Comparison of ENCODE assay signal across 10 cellular contexts in the genomic region with DNA sequence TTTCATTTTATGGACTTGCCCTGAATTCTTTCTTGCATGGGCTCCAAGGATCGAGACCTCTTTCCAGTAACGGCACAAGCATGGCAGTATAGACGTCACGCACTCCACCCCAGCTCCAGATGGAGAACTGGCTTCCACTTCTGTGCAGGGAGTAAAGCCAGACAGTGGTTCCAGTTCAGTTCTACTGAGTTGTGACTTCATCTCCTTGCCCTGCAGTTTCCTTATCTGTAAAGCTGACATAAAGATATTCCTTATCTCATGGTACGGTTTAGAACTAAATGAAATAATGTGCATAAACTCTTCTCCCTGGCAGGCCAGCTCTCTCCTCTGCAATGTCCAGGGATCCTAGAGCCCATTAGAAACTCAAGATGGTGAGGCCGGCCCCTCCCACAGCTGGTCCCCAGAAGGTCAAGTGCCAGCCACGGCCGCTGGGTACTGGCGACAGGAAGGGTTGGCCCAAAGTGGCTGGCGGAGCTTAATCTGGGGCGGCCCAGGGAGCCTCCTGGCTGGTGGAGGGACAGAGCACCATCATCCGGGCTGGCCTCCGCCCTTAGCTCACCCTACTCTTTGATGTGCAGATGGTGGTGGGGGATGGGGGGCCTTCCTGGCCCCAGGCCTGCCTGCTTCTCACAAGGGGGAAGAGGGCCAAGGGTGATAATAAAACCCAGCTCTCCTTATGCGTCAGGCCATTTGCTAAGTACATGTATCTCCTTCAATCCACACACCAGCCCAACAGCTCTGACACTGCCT. TPM values are rescaled to one million over a fixed set of nuclear protein-coding genes. Genes with fewer than 3 reads are reported as not detected.
DNase-seq lines count a peak whose midpoint lies in the region; ATAC-seq and TF ChIP-seq lines count a peak whose summit lies in the region.
"Had no signal": no experiment of that assay in that cellular context is flagged by ENCODE, and none has a peak within 500 bp of the region (broad histone marks: within the 10 kb centered on the region; RNA-seq: fewer than 3 reads in every experiment).

No MANE protein-coding gene starts in this region.

- peaks cover 23% of the 10 kb centered on the region for H3K4me1 ChIP-seq in NT2/D1 (ENCODE audit: insufficient read depth, insufficient read length)

- peaks cover 9% of the 10 kb centered on the region for H3K9me3 ChIP-seq in NT2/D1 (ENCODE audit: insufficient read depth, low read length)

- peak overlapping the region; percentile 94 for H3K27ac ChIP-seq in epithelial cell of prostate
- H3K27ac ChIP-seq: thoracic aorta had no signal

- no peak overlapping the region for H3K9ac ChIP-seq in NT2/D1 (ENCODE audit: insufficient read length, low read depth)

- H3K36me3 ChIP-seq in NT2/D1 (ENCODE audit: insufficient read depth, insufficient read length, low read length) = no peaks in the 10 kb centered on the region
- H3K36me3 ChIP-seq: thoracic aorta had no signal

- no peak for ATAC-seq in GM21447 (IDR thresholded peaks at IDR 0.05; ENCODE audit: unreplicated experiment)
- ATAC-seq in HG02884 (IDR thresholded peaks at IDR 0.05; ENCODE audit: unreplicated experiment) = no peak
- ATAC-seq in activated T-cell treated with anti-CD3 and anti-CD28 coated beads, Interleukin-2, amount 50 U/mL, for 4 hours = no peak

- peaks cover 14% of the 10 kb centered on the region for H3K27me3 Mint-ChIP-seq in nephron (ENCODE audit: low read depth)
- H3K27me3 Mint-ChIP-seq in activated T-cell treated with anti-CD3 and anti-CD28 coated beads, Interleukin-2, amount 50 U/mL, for 4 hours (ENCODE audit: low read depth) = peaks cover 15% of the 10 kb centered on the region

- peaks cover 4% of the 10 kb centered on the region for H3K4me1 Mint-ChIP-seq in nephron
- H3K4me1 Mint-ChIP-seq in activated T-cell treated with anti-CD3 and anti-CD28 coated beads, Interleukin-2, amount 50 U/mL, for 4 hours (ENCODE audit: low read depth) = peaks cover 7% of the 10 kb centered on the region

- no peak for TF ChIP-seq CTCF in nephron (IDR thresholded peaks at IDR 0.05; ENCODE audit: unreplicated experiment in 3 of 3)

- H3K4me3 Mint-ChIP-seq in nephron = no peak overlapping the region
- H3K4me3 Mint-ChIP-seq in activated T-cell treated with anti-CD3 and anti-CD28 coated beads, Interleukin-2, amount 50 U/mL, for 4 hours = no peak overlapping the region

- peaks cover 15% of the 10 kb centered on the region for H3K36me3 Mint-ChIP-seq in nephron (ENCODE audit: low read depth)
- no peaks in the 10 kb centered on the region for H3K36me3 Mint-ChIP-seq in activated T-cell treated with anti-CD3 and anti-CD28 coated beads, Interleukin-2, amount 50 U/mL, for 4 hours (ENCODE audit: insufficient read depth)

- H3K27me3 ChIP-seq in NT2/D1 (ENCODE audit: insufficient read depth, insufficient read length) = peaks cover 4% of the 10 kb centered on the region

- H3K27ac Mint-ChIP-seq in nephron = peak overlapping the region in 2 of 3 experiments; percentile 21 to 55

- H3K4me3 ChIP-seq in NT2/D1 (ENCODE audit: insufficient read length, low read depth) = no peak overlapping the region
- H3K4me3 ChIP-seq: thoracic aorta had no signal

- H3K9me3 Mint-ChIP-seq in nephron = peaks cover 18% of the 10 kb centered on the region
- peaks cover 7% of the 10 kb centered on the region for H3K9me3 Mint-ChIP-seq in activated T-cell treated with anti-CD3 and anti-CD28 coated beads, Interleukin-2, amount 50 U/mL, for 4 hours

- DNase-seq in DMS 273 treated with DMSO at 0.1 percent for 48 hours (lab: John Stamatoyannopoulos, UW) = peak; percentile 30
- DNase-seq in NT2/D1 (ENCODE audit: low read depth, low spot score) = peak; percentile 67
- no peak for DNase-seq in epithelial cell of prostate (ENCODE audit: low read depth, low spot score)
- DNase-seq in activated T-cell treated with anti-CD3 and anti-CD28 coated beads, Interleukin-2, amount 50 U/mL, for 4 hours = no peak
- no peak for DNase-seq in AG08396 (ENCODE audit: low spot score)
- DNase-seq: activated gamma-delta T cell treated with Interleukin-2 at 50 U/mL for 16 hours had no signal

RNA-seq across cellular contexts. Expression of gene MESP2, which starts 7.2 kb away (rescaled TPM):
- not detected for total RNA-seq in activated T-cell treated with anti-CD3 and anti-CD28 coated beads, Interleukin-2, amount 50 U/mL, for 4 hours

RNA-seq across cellular contexts. Expression of gene ANPEP, which starts 31.4 kb away (rescaled TPM):
- total RNA-seq in activated T-cell treated with anti-CD3 and anti-CD28 coated beads, Interleukin-2, amount 50 U/mL, for 4 hours = under 1 TPM; 0.54 to 0.83 (median 0.55) TPM

RNA-seq across cellular contexts. Expression of gene MESP1, which starts 32.2 kb away (rescaled TPM):
- 1 to 10 TPM; 2.7 to 3.1 (median 3.1) TPM for total RNA-seq in activated T-cell treated with anti-CD3 and anti-CD28 coated beads, Interleukin-2, amount 50 U/mL, for 4 hours

Comparison
In these comparisons a context has a peak if more than half of its experiments do, and no peak if none do; other contexts are left out.
1. DNase-seq: peak in DMS 273 treated with DMSO at 0.1 percent for 48 hours (single experiment) and NT2/D1 (single experiment); none in epithelial cell of prostate (single experiment), activated T-cell treated with anti-CD3 and anti-CD28 coated beads, Interleukin-2, amount 50 U/mL, for 4 hours (single experiment) and AG08396 (single experiment).